ENCODE assay signal across 7 cellular contexts in genomic region chr22:23849009-23850006, GRCh38. TPM values are rescaled to one million over a fixed set of nuclear protein-coding genes. Genes with fewer than 3 reads are reported as not detected.
DNase-seq lines count a peak whose midpoint lies in the region; ATAC-seq and TF ChIP-seq lines count a peak whose summit lies in the region.

No MANE protein-coding gene starts in this region.

- no peaks in the 10 kb centered on the region for H3K36me3 Mint-ChIP-seq in activated naive CD4-positive, alpha-beta T cell treated with anti-CD3 and anti-CD28 coated beads for 36 hours (ENCODE audit: low read depth)

- peaks cover 48% of the 10 kb centered on the region for H3F3A ChIP-seq in MM.1S (ENCODE audit: insufficient read depth, low read length)

- H3K27me3 ChIP-seq in MM.1S (replicated peaks; ENCODE audit: insufficient read depth, low read length), result no peaks in the 10 kb centered on the region
- no peaks in the 10 kb centered on the region for H3K27me3 ChIP-seq in psoas muscle (ENCODE audit: insufficient read depth in 3 of 3, low read length in 2 of 3)
- H3K27me3 ChIP-seq in uterus, result no peaks in the 10 kb centered on the region

- ATAC-seq in psoas muscle, result peak; percentile 63 to 84 (median 68)

- H3K36me3 ChIP-seq in MM.1S (replicated peaks; ENCODE audit: insufficient read depth, low read length), result no peaks in the 10 kb centered on the region
- no peaks in the 10 kb centered on the region for H3K36me3 ChIP-seq in psoas muscle (ENCODE audit: insufficient read depth in 1 of 2, low read depth in 1 of 2)
- H3K36me3 ChIP-seq in uterus, result no peaks in the 10 kb centered on the region

- H3K4me2 ChIP-seq in MM.1S (ENCODE audit: low read depth, low read length), result peak overlapping the region; percentile 100

- H3K9ac ChIP-seq in MM.1S (ENCODE audit: low read length), result no peak overlapping the region

- WGBS in psoas muscle, 3 donors, result 20 to 30% (median 23%) methylated on average over 42 to 62 of the region's 62 CpGs

- H2AFZ ChIP-seq in MM.1S (ENCODE audit: low read length), result peak overlapping the region; percentile 63

- peaks cover 2% of the 10 kb centered on the region for H3K4me1 Mint-ChIP-seq in activated naive CD4-positive, alpha-beta T cell treated with anti-CD3 and anti-CD28 coated beads for 36 hours (ENCODE audit: low read depth)

- H3K79me2 ChIP-seq in MM.1S (ENCODE audit: low read length), result peaks cover 15% of the 10 kb centered on the region

- TF ChIP-seq CTCF in GM12875 (IDR thresholded peaks at IDR 0.05; ENCODE audit: borderline replicate concordance, insufficient read depth, low read depth, low read length), result peak; percentile 97
- peak; percentile 88 for TF ChIP-seq CTCF in MM.1S (IDR thresholded peaks at IDR 0.05; ENCODE audit: low read length)
- TF ChIP-seq CTCF in psoas muscle (IDR thresholded peaks at IDR 0.05), result peak; percentile 97
- peak; percentile 97 to 98 (median 97) for TF ChIP-seq CTCF in uterus (IDR thresholded peaks at IDR 0.05)

- H3K9me3 ChIP-seq in MM.1S (replicated peaks; ENCODE audit: insufficient read depth, low read length) (no peaks in the 10 kb centered on the region), psoas muscle (no peaks in the 10 kb centered on the region), uterus (no peaks in the 10 kb centered on the region)

- H3K27me3 Mint-ChIP-seq in activated naive CD4-positive, alpha-beta T cell treated with anti-CD3 and anti-CD28 coated beads for 36 hours (ENCODE audit: low read depth), result peaks cover 3% of the 10 kb centered on the region

- H4K20me1 ChIP-seq in MM.1S (ENCODE audit: insufficient read depth, low read length), result no peaks in the 10 kb centered on the region

- peak overlapping the region; percentile 100; the same call in 1 of the 2 replicates for H3K27ac ChIP-seq in MM.1S (ENCODE audit: low read length)
- no peak overlapping the region for H3K27ac ChIP-seq in psoas muscle
- H3K27ac ChIP-seq in uterus, result no peak overlapping the region

- H3K27ac Mint-ChIP-seq in activated naive CD4-positive, alpha-beta T cell treated with anti-CD3 and anti-CD28 coated beads for 36 hours, result no peak overlapping the region

- H3K4me1 ChIP-seq in MM.1S (ENCODE audit: low read length) (peaks cover 47% of the 10 kb centered on the region), psoas muscle (peaks cover 35% of the 10 kb centered on the region), uterus (no peaks in the 10 kb centered on the region)

- DNase-seq in MM.1S (peak; percentile 81), SK-MEL-5 (ENCODE audit: low read depth, low spot score) (peak; percentile 78), head of caudate nucleus (peak; percentile 69 to 95 (median 89)), psoas muscle (peak; percentile 87 to 92), uterus (peak; percentile 71 to 87)
- DNase-seq in activated naive CD4-positive, alpha-beta T cell treated with anti-CD3 and anti-CD28 coated beads for 36 hours, result peak; percentile 88

- no peaks in the 10 kb centered on the region for H3K9me3 Mint-ChIP-seq in activated naive CD4-positive, alpha-beta T cell treated with anti-CD3 and anti-CD28 coated beads for 36 hours

- intact Hi-C loops in activated naive CD4-positive, alpha-beta T cell treated with anti-CD3 and anti-CD28 coated beads for 36 hours (cut with micrococcal nuclease), result loop anchor here (5.0 to 10.0 kb wide), 3 partner anchors 222 to 445 kb away; no protein-coding TSS in a partner anchor
- intact Hi-C loops in head of caudate nucleus (cut with DNase I), result loop anchor here (5.0 kb wide), 2 partner anchors 82 to 307 kb away; partner anchors contain the start of gene CHCHD10
- intact Hi-C loops in psoas muscle (cut with DNase I), result loop anchor here (5.0 kb wide), 5 partner anchors 62 to 307 kb away; partner anchors contain the start of genes CHCHD10 (in 1 of the 2) and SMARCB1 (in 1 of the 2)
- intact Hi-C loops in uterus (cut with DNase I; ENCODE audit: low total_unique reads), result loop anchor here (5.0 to 10.0 kb wide), 2 partner anchors 82 to 305 kb away; partner anchors contain the start of gene CHCHD10

- CTCF ChIA-PET in activated naive CD4-positive, alpha-beta T cell treated with anti-CD3 and anti-CD28 coated beads for 36 hours (lab: Charles Lee), result interaction anchor here (0.6 to 3.0 kb wide), 24 partner anchors 9 to 749 kb away, joined by 3 to 28 read pairs (median 3); partner anchors contain the start of genes CHCHD10 and SLC2A11

- H3K9me2 ChIP-seq in MM.1S (replicated peaks; ENCODE audit: insufficient read depth, low read length), result no peaks in the 10 kb centered on the region

- H3K4me3 ChIP-seq in GM12875 (ENCODE audit: low read depth, low read length) (no peak overlapping the region), MM.1S (ENCODE audit: low read length) (peak overlapping the region; percentile 51; the same call in 1 of the 2 replicates), psoas muscle (peak overlapping the region; percentile 46), uterus (no peak overlapping the region)

- TF ChIP-seq POLR2A in uterus (IDR thresholded peaks at IDR 0.05), result peak in 1 of 2 donors; percentile 41

- H3K4me3 Mint-ChIP-seq in activated naive CD4-positive, alpha-beta T cell treated with anti-CD3 and anti-CD28 coated beads for 36 hours, result no peak overlapping the region

- in situ Hi-C loops in SK-MEL-5 (cut with HindIII; ENCODE audit: low pct_unique_long_range_greater_than_20kb, low sequenced_read_pairs), result no loop called here

RNA-seq across cellular contexts. Expression of gene SLC2A11, which starts 8.4 kb away (rescaled TPM):
- total RNA-seq in SK-MEL-5 (2014; rRNA removed; shearing (Covaris generic)), result 20.6 and 20.7 TPM in 2 replicates
- polyA plus RNA-seq in SK-MEL-5 (2015; cell fraction: cytosol; rRNA removed), result 18.2 and 23.0 TPM in 2 replicates
- polyA plus RNA-seq in SK-MEL-5 (2015; cell fraction: nucleus; rRNA removed), result 97.9 and 105 TPM in 2 replicates
- 1 to 10 TPM; 6.1 to 7.5 TPM for total RNA-seq in activated naive CD4-positive, alpha-beta T cell treated with anti-CD3 and anti-CD28 coated beads for 36 hours
- total RNA-seq in psoas muscle, result 10 to 100 TPM in 1 of 4 donors, 1 to 10 TPM in 3; 4.2 to 11.8 (median 6.3) TPM
- 10 to 100 TPM in 1 of 3 donors, 1 to 10 TPM in 2; 3.7 to 12.7 (median 4.9) TPM for polyA plus RNA-seq in psoas muscle
- 10 to 100 TPM in 3 of 4 donors, under 1 TPM in 1; under 0.01 to 63.3 (median 15.0) TPM for total RNA-seq in uterus

RNA-seq across cellular contexts. Expression of gene DERL3, which starts 10.5 kb away (rescaled TPM):
- 0.13 and 0.26 TPM in 2 replicates for total RNA-seq in SK-MEL-5 (2014; rRNA removed; shearing (Covaris generic))
- 0.03 and 0.43 TPM in 2 replicates for polyA plus RNA-seq in SK-MEL-5 (2015; cell fraction: cytosol; rRNA removed)
- polyA plus RNA-seq in SK-MEL-5 (2015; cell fraction: nucleus; rRNA removed), result 1.2 and 1.3 TPM in 2 replicates
- total RNA-seq in activated naive CD4-positive, alpha-beta T cell treated with anti-CD3 and anti-CD28 coated beads for 36 hours, result 1 to 10 TPM; 7.3 to 7.5 TPM
- 1 to 10 TPM in 2 of 4 donors, under 1 TPM in 2; 0.54 to 4.4 (median 1.1) TPM for total RNA-seq in psoas muscle
- 1 to 10 TPM in 1 of 3 donors, under 1 TPM in 2; 0.22 to 1.1 (median 0.92) TPM for polyA plus RNA-seq in psoas muscle
- 1 to 10 TPM in 1 of 4 donors, under 1 TPM in 1, not detected in 2; 0.95 to 1.2 TPM for total RNA-seq in uterus

RNA-seq across cellular contexts. Expression of gene MIF, which starts 44.9 kb away (rescaled TPM):
- 837 and 896 TPM in 2 replicates for total RNA-seq in SK-MEL-5 (2014; rRNA removed; shearing (Covaris generic))
- polyA plus RNA-seq in SK-MEL-5 (2015; cell fraction: cytosol; rRNA removed), result 1,254 and 1,570 TPM in 2 replicates
- polyA plus RNA-seq in SK-MEL-5 (2015; cell fraction: nucleus; rRNA removed), result 101 and 169 TPM in 2 replicates
- total RNA-seq in activated naive CD4-positive, alpha-beta T cell treated with anti-CD3 and anti-CD28 coated beads for 36 hours, result 1,000 to 10,000 TPM; 1,489 to 1,512 TPM
- total RNA-seq in psoas muscle, result 100 to 1,000 TPM; 110 to 167 (median 139) TPM
- polyA plus RNA-seq in psoas muscle, result 100 to 1,000 TPM; 125 to 277 (median 131) TPM
- total RNA-seq in uterus, result 100 to 1,000 TPM in 2 of 4 donors, 10 to 100 TPM in 2; 77.1 to 189 (median 124) TPM

Comparison
In these comparisons a context has a peak if more than half of its experiments do, and no peak if none do; other contexts are left out.
1. H3K4me3 ChIP-seq: peak in MM.1S (single experiment) and psoas muscle (single experiment); none in GM12875 (single experiment) and uterus (0 of 2).
2. Peak in every context shown above with its lines, with median percentiles within 50 percentile points of each other: CTCF ChIP-seq and DNase-seq.